Comparison of ENCODE assay signal across 21 cellular contexts in genomic region chr2:203383038-203383437, GRCh38. TPM values are rescaled to one million over a fixed set of nuclear protein-coding genes. Genes with fewer than 3 reads are reported as not detected.
DNase-seq lines count a peak whose midpoint lies in the region; ATAC-seq, FAIRE-seq and TF ChIP-seq lines count a peak whose summit lies in the region.
"Had no signal": no experiment of that assay in that cellular context is flagged by ENCODE, and none has a peak within 500 bp of the region (broad histone marks: within the 10 kb centered on the region; RNA-seq: fewer than 3 reads in every experiment).

No MANE protein-coding gene starts in this region.

- H3K27me3 ChIP-seq in PC-3 (ENCODE audit: low read length) (no peaks in the 10 kb centered on the region), bronchial epithelial cell (ENCODE audit: control insufficient read depth, insufficient read depth, low read length) (no peaks in the 10 kb centered on the region)
- H3K27me3 ChIP-seq: BE2C had no signal

- H3F3A ChIP-seq in PC-3 (ENCODE audit: low read length, unreplicated experiment), result no peaks in the 10 kb centered on the region

- POLR2A ChIA-PET in PC-3 (lab: Charles Lee; ENCODE audit: unreplicated experiment), result interaction anchor here (0.6 kb wide), 1 partner anchor 9 kb away, joined by 4 read pairs; no protein-coding TSS in a partner anchor

- CTCF ChIA-PET in PC-3 (lab: Charles Lee), result no interaction called here

- H3K4me3 ChIP-seq in PC-3 (ENCODE audit: low read length) (no peak overlapping the region), bronchial epithelial cell (ENCODE audit: low read depth, low read length) (no peak overlapping the region)
- H3K4me3 ChIP-seq: GM23338 had no signal

- H2AFZ ChIP-seq in PC-3 (ENCODE audit: low read length), result no peak overlapping the region
- H2AFZ ChIP-seq: GM23338 had no signal

- DNase-seq in PC-3 (peak; percentile 76), bronchial epithelial cell (ENCODE audit: low read depth) (peak; percentile 42), kidney tubule cell (ENCODE audit: low spot score) (peak; percentile 39), renal cortical epithelial cell (ENCODE audit: low read depth) (peak; percentile 30), NCI-H526 (lab: John Stamatoyannopoulos, UW) (no peak), HPDE6-E6E7 (ENCODE audit: extremely low spot score) (no peak)
- DNase-seq: ACHN; BE2C; C1 segment of cervical spinal cord; CD4-positive, CD25-positive, alpha-beta regulatory T cell; CD8-positive, alpha-beta memory T cell; COR-L47; HCEC 1CT; IMR-90 had no signal

- no peak for FAIRE-seq in bronchial epithelial cell (lab: Jason Lieb, UNC)
- FAIRE-seq: D721Med, GM12891, H54, HTR-8/SVneo had no signal

- H3K79me2 ChIP-seq in PC-3 (ENCODE audit: low read length), result peaks cover 4% of the 10 kb centered on the region; the same call in 1 of the 2 replicates

- H3K27ac ChIP-seq in PC-3 (ENCODE audit: low read length), result 0 out of 2 replicates have a peak overlapping the region, but pooled peaks have one; percentile 7
- H3K27ac ChIP-seq: HL-60 had no signal

- TF ChIP-seq CTCF in PC-3 (conservative IDR thresholded peaks at IDR 0.05; ENCODE audit: low read depth, low read length), result no peak
- no peak for TF ChIP-seq CTCF in bronchial epithelial cell (IDR thresholded peaks at IDR 0.05; ENCODE audit: insufficient read depth, low read length, severe bottlenecking)

- intact Hi-C loops in PC-3 (cut with micrococcal nuclease), result no loop called here

- H3K4me2 ChIP-seq in PC-3 (ENCODE audit: low read length), result no peak overlapping the region
- H3K4me2 ChIP-seq: GM23338 had no signal

- H3K9me2 ChIP-seq in PC-3 (replicated peaks; ENCODE audit: low read length), result no peaks in the 10 kb centered on the region

- BruUV-seq in PC-3 (replicated peaks; lab: Mats Ljungman, UMichigan), result no TSS peak

- no peaks in the 10 kb centered on the region for H4K20me1 ChIP-seq in PC-3 (ENCODE audit: low read length)

- peaks cover 22% of the 10 kb centered on the region for H3K4me1 ChIP-seq in PC-3 (ENCODE audit: insufficient read depth, low read length)
- H3K4me1 ChIP-seq: BE2C had no signal

- ATAC-seq in PC-3 (peak; percentile 79), GM21619 (IDR thresholded peaks at IDR 0.05; ENCODE audit: unreplicated experiment) (no peak)
- ATAC-seq: GM23338 had no signal

- peaks cover 8% of the 10 kb centered on the region; the same call in 1 of the 2 replicates for H3K36me3 ChIP-seq in PC-3 (ENCODE audit: low read depth, low read length)
- no peaks in the 10 kb centered on the region for H3K36me3 ChIP-seq in bronchial epithelial cell (ENCODE audit: control insufficient read depth, insufficient read depth, low read length)

- no peak overlapping the region for H3K9ac ChIP-seq in PC-3 (ENCODE audit: low read length)

- no peaks in the 10 kb centered on the region for H3K9me3 ChIP-seq in PC-3 (ENCODE audit: low read length)
- H3K9me3 ChIP-seq: BE2C had no signal

RNA-seq across cellular contexts. Expression of gene ABI2, which starts 54.8 kb away (rescaled TPM):
- total RNA-seq in PC-3 (2014; rRNA removed), result 37.6 and 50.7 TPM in 2 replicates
- total RNA-seq in bronchial epithelial cell, result 4.7 and 8.6 TPM in 2 replicates
- 14.1 and 59.7 TPM in 2 replicates for total RNA-seq in renal cortical epithelial cell

Comparison
In these comparisons a context has a peak if more than half of its experiments do, and no peak if none do; other contexts are left out.
1. DNase-seq: peak in PC-3 (single experiment), bronchial epithelial cell (single experiment), kidney tubule cell (single experiment) and renal cortical epithelial cell (single experiment); none in NCI-H526 (0 of 2) and HPDE6-E6E7 (single experiment).